1 cellular context compared by ENCODE assay signal in genomic region chr22:41481131-41481830, GRCh38.
TF ChIP-seq lines count a peak whose summit lies in the region.

No MANE protein-coding gene starts in this region.

TF ChIP-seq in K562, 482 proteins besides CTCF, POLR2A, EP300 and RAD21:
- no peak for TF ChIP-seq POLR2AphosphoS5 (IDR thresholded peaks at IDR 0.05; ENCODE audit: control insufficient read depth, insufficient read depth, low read depth, low read length)
- no peak for TF ChIP-seq FOXJ2 (tag; IDR thresholded peaks at IDR 0.05)
- TF ChIP-seq SETDB1 (IDR thresholded peaks at IDR 0.05; ENCODE audit: low read length): no peak
- no peak for TF ChIP-seq ZNF717 (CRISPR knock-in tag; IDR thresholded peaks at IDR 0.05)
- no peak for TF ChIP-seq KDM1A (IDR thresholded peaks at IDR 0.05)
- TF ChIP-seq TAF15 (IDR thresholded peaks at IDR 0.05; ENCODE audit: low read depth, low read length): no peak
- TF ChIP-seq, protein P1, sequence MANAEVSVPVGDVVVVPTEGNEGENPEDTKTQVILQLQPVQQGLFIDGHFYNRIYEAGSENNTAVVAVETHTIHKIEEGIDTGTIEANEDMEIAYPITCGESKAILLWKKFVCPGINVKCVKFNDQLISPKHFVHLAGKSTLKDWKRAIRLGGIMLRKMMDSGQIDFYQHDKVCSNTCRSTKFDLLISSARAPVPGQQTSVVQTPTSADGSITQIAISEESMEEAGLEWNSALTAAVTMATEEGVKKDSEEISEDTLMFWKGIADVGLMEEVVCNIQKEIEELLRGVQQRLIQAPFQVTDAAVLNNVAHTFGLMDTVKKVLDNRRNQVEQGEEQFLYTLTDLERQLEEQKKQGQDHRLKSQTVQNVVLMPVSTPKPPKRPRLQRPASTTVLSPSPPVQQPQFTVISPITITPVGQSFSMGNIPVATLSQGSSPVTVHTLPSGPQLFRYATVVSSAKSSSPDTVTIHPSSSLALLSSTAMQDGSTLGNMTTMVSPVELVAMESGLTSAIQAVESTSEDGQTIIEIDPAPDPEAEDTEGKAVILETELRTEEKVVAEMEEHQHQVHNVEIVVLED (CRISPR knock-in tag; IDR thresholded peaks at IDR 0.05): no peak
